ENCODE assay signal across 18 cellular contexts in the genomic region with DNA sequence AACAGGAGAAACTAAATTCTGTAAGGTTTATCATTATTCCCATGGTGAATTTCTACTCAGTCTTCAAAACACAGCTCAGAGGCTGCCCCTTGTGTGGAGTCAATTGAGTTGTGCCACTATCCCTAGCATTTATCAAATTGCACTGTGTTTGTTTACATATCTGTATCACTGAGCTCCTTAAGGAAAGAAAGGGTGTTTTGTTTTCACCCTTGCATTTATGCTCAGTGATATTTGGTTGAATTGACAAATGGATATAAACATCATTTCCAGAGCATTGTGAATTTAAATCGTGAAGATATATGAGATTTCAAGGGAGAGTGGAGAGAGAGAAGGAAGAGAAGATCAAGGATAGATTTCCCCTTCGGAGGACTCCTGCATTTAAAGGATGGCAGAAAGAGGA. TPM values are rescaled to one million over a fixed set of nuclear protein-coding genes. Genes with fewer than 3 reads are reported as not detected.
DNase-seq lines count a peak whose midpoint lies in the region; ATAC-seq and TF ChIP-seq lines count a peak whose summit lies in the region.
"Had no signal": no experiment of that assay in that cellular context is flagged by ENCODE, and none has a peak within 500 bp of the region (broad histone marks: within the 10 kb centered on the region; RNA-seq: fewer than 3 reads in every experiment).

No MANE protein-coding gene starts in this region.

- H3K27ac Mint-ChIP-seq in glutamatergic neuron (ENCODE audit: unreplicated experiment) = no peak overlapping the region
- no peak overlapping the region for H3K27ac Mint-ChIP-seq in stimulated activated effector memory CD8-positive, alpha-beta T cell treated with anti-CD3 and anti-CD28 coated beads, Interleukin-12 subunit alpha, Interleukin-12 subunit beta, amount 100 ng/mL, for 72 hours
- H3K27ac Mint-ChIP-seq: CD4-positive, alpha-beta T cell; IgD-negative memory B cell had no signal

- peaks cover 5% of the 10 kb centered on the region for H3K36me3 Mint-ChIP-seq in glutamatergic neuron (ENCODE audit: unreplicated experiment)
- H3K36me3 Mint-ChIP-seq in stimulated activated effector memory CD8-positive, alpha-beta T cell treated with anti-CD3 and anti-CD28 coated beads, Interleukin-12 subunit alpha, Interleukin-12 subunit beta, amount 100 ng/mL, for 72 hours = no peaks in the 10 kb centered on the region
- H3K36me3 Mint-ChIP-seq: IgD-negative memory B cell had no signal

- TF ChIP-seq CTCF in glutamatergic neuron (IDR thresholded peaks at IDR 0.05; ENCODE audit: partially characterized antibody, unreplicated experiment) = no peak

- DNase-seq in COLO829 (ENCODE audit: low spot score) (peak; percentile 47), SK-MEL-5 (ENCODE audit: low read depth, low spot score) (peak; percentile 59), glutamatergic neuron (no peak), COR-L47 (lab: John Stamatoyannopoulos, UW) (no peak)
- DNase-seq in stimulated activated effector memory CD8-positive, alpha-beta T cell treated with anti-CD3 and anti-CD28 coated beads, Interleukin-12 subunit alpha, Interleukin-12 subunit beta, amount 100 ng/mL, for 72 hours (ENCODE audit: low spot score in 2 of 2) = no peak
- DNase-seq: AML-193; Calu3; CD4-positive, alpha-beta T cell; DMS79 treated with DMSO at 0.1 percent for 48 hours; GF-D8; GOT3; H7; KBM-7 had no signal

- ATAC-seq in GM21447 (IDR thresholded peaks at IDR 0.05; ENCODE audit: unreplicated experiment) = no peak
- ATAC-seq in stimulated activated effector memory CD8-positive, alpha-beta T cell treated with anti-CD3 and anti-CD28 coated beads, Interleukin-12 subunit alpha, Interleukin-12 subunit beta, amount 100 ng/mL, for 72 hours = no peak
- ATAC-seq: A549, HCT116, HepG2 had no signal

- no peaks in the 10 kb centered on the region for H3K27me3 Mint-ChIP-seq in glutamatergic neuron (ENCODE audit: unreplicated experiment)

- in situ Hi-C loops in SK-MEL-5 (cut with HindIII; ENCODE audit: low pct_unique_long_range_greater_than_20kb, low sequenced_read_pairs) = loop anchor here (10.0 kb wide), 1 partner anchor 50 kb away; no protein-coding TSS in a partner anchor

- H3K4me1 Mint-ChIP-seq in glutamatergic neuron (ENCODE audit: low read depth, unreplicated experiment) = peaks cover 67% of the 10 kb centered on the region
- H3K4me1 Mint-ChIP-seq in stimulated activated effector memory CD8-positive, alpha-beta T cell treated with anti-CD3 and anti-CD28 coated beads, Interleukin-12 subunit alpha, Interleukin-12 subunit beta, amount 100 ng/mL, for 72 hours = no peaks in the 10 kb centered on the region
- H3K4me1 Mint-ChIP-seq: IgD-negative memory B cell had no signal

- peaks cover 6% of the 10 kb centered on the region for H3K9me3 Mint-ChIP-seq in glutamatergic neuron (ENCODE audit: unreplicated experiment)
- H3K9me3 Mint-ChIP-seq in stimulated activated effector memory CD8-positive, alpha-beta T cell treated with anti-CD3 and anti-CD28 coated beads, Interleukin-12 subunit alpha, Interleukin-12 subunit beta, amount 100 ng/mL, for 72 hours = no peaks in the 10 kb centered on the region
- H3K9me3 Mint-ChIP-seq: CD4-positive, alpha-beta T cell; IgD-negative memory B cell had no signal

- peak overlapping the region; percentile 5 for H3K4me3 Mint-ChIP-seq in glutamatergic neuron (ENCODE audit: unreplicated experiment)
- H3K4me3 Mint-ChIP-seq in stimulated activated effector memory CD8-positive, alpha-beta T cell treated with anti-CD3 and anti-CD28 coated beads, Interleukin-12 subunit alpha, Interleukin-12 subunit beta, amount 100 ng/mL, for 72 hours = no peak overlapping the region
- H3K4me3 Mint-ChIP-seq: CD4-positive, alpha-beta T cell; IgD-negative memory B cell had no signal

RNA-seq across cellular contexts. Expression of a gene that starts 55.1 kb away (rescaled TPM):
- 128 and 130 TPM in 2 replicates for total RNA-seq in SK-MEL-5 (2014; rRNA removed; shearing (Covaris generic))
- 143 and 197 TPM in 2 replicates for polyA plus RNA-seq in SK-MEL-5 (2015; cell fraction: cytosol; rRNA removed)
- 194 and 211 TPM in 2 replicates for polyA plus RNA-seq in SK-MEL-5 (2015; cell fraction: nucleus; rRNA removed)
- 188 TPM for total RNA-seq in glutamatergic neuron (ENCODE audit: unreplicated experiment)
- total RNA-seq: CD4-positive, alpha-beta T cell had no signal

Comparison
In these comparisons a context has a peak if more than half of its experiments do, and no peak if none do; other contexts are left out.
1. DNase-seq: peak in COLO829 (single experiment) and SK-MEL-5 (single experiment); none in glutamatergic neuron (single experiment), COR-L47 (single experiment) and stimulated activated effector memory CD8-positive, alpha-beta T cell treated with anti-CD3 and anti-CD28 coated beads, Interleukin-12 subunit alpha, Interleukin-12 subunit beta, amount 100 ng/mL, for 72 hours (0 of 2).